Comparison of ENCODE assay signal across 12 cellular contexts in genomic region chr1:65691152-65691900, GRCh38.
A peak's percentile ranks its signal among the peaks of the same experiment; 100 is the strongest.
DNase-seq lines count a peak whose midpoint lies in the region; ATAC-seq and TF ChIP-seq lines count a peak whose summit lies in the region.
"Had no signal": no experiment of that assay in that cellular context is flagged by ENCODE, and none has a peak within 500 bp of the region (broad histone marks: within the 10 kb centered on the region; RNA-seq: fewer than 3 reads in every experiment).

No MANE protein-coding gene starts in this region.

- peaks cover 7% of the 10 kb centered on the region for H3K36me3 Mint-ChIP-seq in GM23338 (ENCODE audit: low read depth)
- H3K36me3 Mint-ChIP-seq: stimulated activated effector memory CD8-positive, alpha-beta T cell treated with anti-CD3 and anti-CD28 coated beads, Interleukin-12 subunit alpha, Interleukin-12 subunit beta, amount 100 ng/mL, for 72 hours had no signal

- H3K36me3 ChIP-seq in GM23338 (ENCODE audit: insufficient read depth) (no peaks in the 10 kb centered on the region), gastroesophageal sphincter (no peaks in the 10 kb centered on the region)
- H3K36me3 ChIP-seq: esophagus squamous epithelium had no signal

- 56 to 75% methylated on average over 2 to 6 of the region's 6 CpGs for WGBS in gastroesophageal sphincter (ENCODE audit: low coverage in 1 of 2), 2 donors

- no peak for TF ChIP-seq POLR2A in gastroesophageal sphincter (IDR thresholded peaks at IDR 0.05)

- TF ChIP-seq CTCF in GM23338 (conservative IDR thresholded peaks at IDR 0.05; ENCODE audit: low read depth in 2 of 2) (no peak), gastroesophageal sphincter (IDR thresholded peaks at IDR 0.05) (no peak), omental fat pad (IDR thresholded peaks at IDR 0.05) (no peak)

- no peaks in the 10 kb centered on the region for H3F3A ChIP-seq in GM23338 (replicated peaks; ENCODE audit: low read depth)

- H3K4me1 Mint-ChIP-seq in GM23338 = peaks cover 6% of the 10 kb centered on the region; the same call in 2 of the 3 replicates
- H3K4me1 Mint-ChIP-seq: stimulated activated effector memory CD8-positive, alpha-beta T cell treated with anti-CD3 and anti-CD28 coated beads, Interleukin-12 subunit alpha, Interleukin-12 subunit beta, amount 100 ng/mL, for 72 hours had no signal

- no peaks in the 10 kb centered on the region for H3K4me1 ChIP-seq in GM23338 (ENCODE audit: insufficient read depth)
- peaks cover 0 to 31% (median 0%) of the 10 kb centered on the region in 3 donors for H3K4me1 ChIP-seq in gastroesophageal sphincter

- H3K4me3 Mint-ChIP-seq in GM23338 = no peak overlapping the region
- H3K4me3 Mint-ChIP-seq: CD4-positive, alpha-beta T cell; stimulated activated effector memory CD8-positive, alpha-beta T cell treated with anti-CD3 and anti-CD28 coated beads, Interleukin-12 subunit alpha, Interleukin-12 subunit beta, amount 100 ng/mL, for 72 hours had no signal

- no peak overlapping the region for H3K27ac Mint-ChIP-seq in GM23338
- H3K27ac Mint-ChIP-seq: CD4-positive, alpha-beta T cell; stimulated activated effector memory CD8-positive, alpha-beta T cell treated with anti-CD3 and anti-CD28 coated beads, Interleukin-12 subunit alpha, Interleukin-12 subunit beta, amount 100 ng/mL, for 72 hours had no signal

- peaks cover 7% of the 10 kb centered on the region for H3K9me3 Mint-ChIP-seq in GM23338
- H3K9me3 Mint-ChIP-seq: CD4-positive, alpha-beta T cell; stimulated activated effector memory CD8-positive, alpha-beta T cell treated with anti-CD3 and anti-CD28 coated beads, Interleukin-12 subunit alpha, Interleukin-12 subunit beta, amount 100 ng/mL, for 72 hours had no signal

- no peak for ATAC-seq in GM23338
- peak; percentile 14 for ATAC-seq in gastroesophageal sphincter
- ATAC-seq in omental fat pad (ENCODE audit: low FRiP score) = no peak
- ATAC-seq: stimulated activated effector memory CD8-positive, alpha-beta T cell treated with anti-CD3 and anti-CD28 coated beads, Interleukin-12 subunit alpha, Interleukin-12 subunit beta, amount 100 ng/mL, for 72 hours had no signal

- no peaks in the 10 kb centered on the region for H3K27me3 ChIP-seq in GM23338 (ENCODE audit: insufficient read depth)
- H3K27me3 ChIP-seq in gastroesophageal sphincter = no peaks in the 10 kb centered on the region
- H3K27me3 ChIP-seq: esophagus squamous epithelium had no signal

- H3K4me3 ChIP-seq in GM23338 (no peak overlapping the region), gastroesophageal sphincter (no peak overlapping the region)
- H3K4me3 ChIP-seq: esophagus squamous epithelium had no signal

- DNase-seq in GM23338 (ENCODE audit: low spot score) (no peak), OCI-M1 (lab: John Stamatoyannopoulos, UW) (peak; percentile 59), putamen (ENCODE audit: low spot score) (peak; percentile 81), NCI-H2196 (lab: John Stamatoyannopoulos, UW; ENCODE audit: unreplicated experiment) (no peak), omental fat pad (ENCODE audit: low spot score) (no peak), NCI-H748 (lab: John Stamatoyannopoulos, UW; ENCODE audit: unreplicated experiment) (no peak), H4 (ENCODE audit: low spot score) (no peak)
- DNase-seq: activated effector memory CD4-positive, alpha-beta T cell treated with Interleukin-2 at 50 U/mL for 16 hours; CD4-positive, alpha-beta T cell; esophagus squamous epithelium had no signal

- no peak for TF ChIP-seq EP300 in gastroesophageal sphincter (IDR thresholded peaks at IDR 0.05)

- H3K79me2 ChIP-seq in GM23338 (replicated peaks; ENCODE audit: insufficient read depth) = no peaks in the 10 kb centered on the region

- no peaks in the 10 kb centered on the region; the same call in 1 of the 2 replicates for H4K20me1 ChIP-seq in GM23338 (replicated peaks; ENCODE audit: insufficient read depth)

- no peaks in the 10 kb centered on the region for H3K9me2 ChIP-seq in GM23338 (ENCODE audit: insufficient read depth)

- no peak overlapping the region for H3K4me2 ChIP-seq in GM23338

- H3K9me3 ChIP-seq in gastroesophageal sphincter = no peaks in the 10 kb centered on the region
- H3K9me3 ChIP-seq: esophagus squamous epithelium had no signal

- peak overlapping the region; percentile 32; the same call in 1 of the 2 replicates for H2AFZ ChIP-seq in GM23338

- H3K27ac ChIP-seq in GM23338 (ENCODE audit: low read depth) (no peak overlapping the region), gastroesophageal sphincter (peak overlapping the region in 1 of 4 donors; percentile 12)

- peaks cover 8% of the 10 kb centered on the region for H3K27me3 Mint-ChIP-seq in GM23338 (ENCODE audit: insufficient read depth, low read depth, poor library complexity)

TF ChIP-seq in GM23338, 12 proteins besides CTCF, POLR2A, EP300 and RAD21:
- TF ChIP-seq POLR2AphosphoS5 (IDR thresholded peaks at IDR 0.05; ENCODE audit: low read depth) = no peak
- TF ChIP-seq EZH2 (IDR thresholded peaks at IDR 0.05; ENCODE audit: low read depth, unreplicated experiment) = no peak

Comparison
In these comparisons a context has a peak if more than half of its experiments do, and no peak if none do; other contexts are left out.
1. DNase-seq: peak in OCI-M1 (single experiment) and putamen (single experiment); none in GM23338 (single experiment), NCI-H2196 (single experiment), omental fat pad (single experiment), NCI-H748 (single experiment) and H4 (single experiment).